ENCODE assay signal across 2 cellular contexts in genomic region chr3:136247436-136247835, GRCh38.
TF ChIP-seq lines count a peak whose summit lies in the region.

No MANE protein-coding gene starts in this region.

TF ChIP-seq in GM23338, 12 proteins besides CTCF, POLR2A, EP300 and RAD21:
- TF ChIP-seq POLR2AphosphoS5 (IDR thresholded peaks at IDR 0.05; ENCODE audit: low read depth): no peak
- TF ChIP-seq JUNB (IDR thresholded peaks at IDR 0.05; ENCODE audit: unreplicated experiment): no peak
- TF ChIP-seq ETS1 (IDR thresholded peaks at IDR 0.05): no peak
- TF ChIP-seq, protein P1, sequence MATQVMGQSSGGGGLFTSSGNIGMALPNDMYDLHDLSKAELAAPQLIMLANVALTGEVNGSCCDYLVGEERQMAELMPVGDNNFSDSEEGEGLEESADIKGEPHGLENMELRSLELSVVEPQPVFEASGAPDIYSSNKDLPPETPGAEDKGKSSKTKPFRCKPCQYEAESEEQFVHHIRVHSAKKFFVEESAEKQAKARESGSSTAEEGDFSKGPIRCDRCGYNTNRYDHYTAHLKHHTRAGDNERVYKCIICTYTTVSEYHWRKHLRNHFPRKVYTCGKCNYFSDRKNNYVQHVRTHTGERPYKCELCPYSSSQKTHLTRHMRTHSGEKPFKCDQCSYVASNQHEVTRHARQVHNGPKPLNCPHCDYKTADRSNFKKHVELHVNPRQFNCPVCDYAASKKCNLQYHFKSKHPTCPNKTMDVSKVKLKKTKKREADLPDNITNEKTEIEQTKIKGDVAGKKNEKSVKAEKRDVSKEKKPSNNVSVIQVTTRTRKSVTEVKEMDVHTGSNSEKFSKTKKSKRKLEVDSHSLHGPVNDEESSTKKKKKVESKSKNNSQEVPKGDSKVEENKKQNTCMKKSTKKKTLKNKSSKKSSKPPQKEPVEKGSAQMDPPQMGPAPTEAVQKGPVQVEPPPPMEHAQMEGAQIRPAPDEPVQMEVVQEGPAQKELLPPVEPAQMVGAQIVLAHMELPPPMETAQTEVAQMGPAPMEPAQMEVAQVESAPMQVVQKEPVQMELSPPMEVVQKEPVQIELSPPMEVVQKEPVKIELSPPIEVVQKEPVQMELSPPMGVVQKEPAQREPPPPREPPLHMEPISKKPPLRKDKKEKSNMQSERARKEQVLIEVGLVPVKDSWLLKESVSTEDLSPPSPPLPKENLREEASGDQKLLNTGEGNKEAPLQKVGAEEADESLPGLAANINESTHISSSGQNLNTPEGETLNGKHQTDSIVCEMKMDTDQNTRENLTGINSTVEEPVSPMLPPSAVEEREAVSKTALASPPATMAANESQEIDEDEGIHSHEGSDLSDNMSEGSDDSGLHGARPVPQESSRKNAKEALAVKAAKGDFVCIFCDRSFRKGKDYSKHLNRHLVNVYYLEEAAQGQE (IDR thresholded peaks at IDR 0.05; ENCODE audit: unreplicated experiment): no peak
- TF ChIP-seq EZH2 (IDR thresholded peaks at IDR 0.05; ENCODE audit: low read depth, unreplicated experiment): no peak
- TF ChIP-seq ZNF331 (CRISPR knock-in tag; IDR thresholded peaks at IDR 0.05; ENCODE audit: low read depth): no peak
- no peak for TF ChIP-seq EZH2phosphoT487 (IDR thresholded peaks at IDR 0.05; ENCODE audit: unreplicated experiment)
- TF ChIP-seq ZNF462 (CRISPR knock-in tag; IDR thresholded peaks at IDR 0.05): no peak

TF ChIP-seq in H1, 55 proteins besides CTCF, POLR2A, EP300 and RAD21:
- TF ChIP-seq, protein P2, sequence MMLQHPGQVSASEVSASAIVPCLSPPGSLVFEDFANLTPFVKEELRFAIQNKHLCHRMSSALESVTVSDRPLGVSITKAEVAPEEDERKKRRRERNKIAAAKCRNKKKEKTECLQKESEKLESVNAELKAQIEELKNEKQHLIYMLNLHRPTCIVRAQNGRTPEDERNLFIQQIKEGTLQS (IDR thresholded peaks at IDR 0.05; ENCODE audit: insufficient read depth, low read depth, low read length): no peak
- TF ChIP-seq SIRT6 (IDR thresholded peaks at IDR 0.05; ENCODE audit: low read length) (no peak), RBBP5 (IDR thresholded peaks at IDR 0.05; ENCODE audit: borderline replicate concordance, low read depth, low read length) (no peak), HDAC6 (IDR thresholded peaks at IDR 0.05; ENCODE audit: low read depth, low read length) (no peak), JUN (IDR thresholded peaks at IDR 0.05; ENCODE audit: low read depth, low read length) (no peak), CBX8 (IDR thresholded peaks at IDR 0.05; ENCODE audit: borderline replicate concordance, low read depth, low read length) (no peak), NANOG (IDR thresholded peaks at IDR 0.05; ENCODE audit: insufficient read depth, low read depth, low read length, poor library complexity, severe bottlenecking) (no peak), SIN3A (conservative IDR thresholded peaks at IDR 0.05 in 1 of 2, IDR thresholded peaks at IDR 0.05 in 1 of 2; ENCODE audit: low read depth in 1 of 2, low read length in 2 of 2) (no peak), HDAC2 (IDR thresholded peaks at IDR 0.05; ENCODE audit: borderline replicate concordance in 1 of 2, low read depth in 2 of 2, low read length in 2 of 2) (no peak), EGR1 (IDR thresholded peaks at IDR 0.05; ENCODE audit: borderline replicate concordance, low read depth, low read length) (no peak), USF2 (IDR thresholded peaks at IDR 0.05; ENCODE audit: low read length) (no peak), ASH2L (IDR thresholded peaks at IDR 0.05; ENCODE audit: low read length) (no peak), CEBPB (IDR thresholded peaks at IDR 0.05; ENCODE audit: low read depth, low read length) (no peak)
TF ChIP-seq in H1: peak in this region for 0.
